In the genomic region with DNA sequence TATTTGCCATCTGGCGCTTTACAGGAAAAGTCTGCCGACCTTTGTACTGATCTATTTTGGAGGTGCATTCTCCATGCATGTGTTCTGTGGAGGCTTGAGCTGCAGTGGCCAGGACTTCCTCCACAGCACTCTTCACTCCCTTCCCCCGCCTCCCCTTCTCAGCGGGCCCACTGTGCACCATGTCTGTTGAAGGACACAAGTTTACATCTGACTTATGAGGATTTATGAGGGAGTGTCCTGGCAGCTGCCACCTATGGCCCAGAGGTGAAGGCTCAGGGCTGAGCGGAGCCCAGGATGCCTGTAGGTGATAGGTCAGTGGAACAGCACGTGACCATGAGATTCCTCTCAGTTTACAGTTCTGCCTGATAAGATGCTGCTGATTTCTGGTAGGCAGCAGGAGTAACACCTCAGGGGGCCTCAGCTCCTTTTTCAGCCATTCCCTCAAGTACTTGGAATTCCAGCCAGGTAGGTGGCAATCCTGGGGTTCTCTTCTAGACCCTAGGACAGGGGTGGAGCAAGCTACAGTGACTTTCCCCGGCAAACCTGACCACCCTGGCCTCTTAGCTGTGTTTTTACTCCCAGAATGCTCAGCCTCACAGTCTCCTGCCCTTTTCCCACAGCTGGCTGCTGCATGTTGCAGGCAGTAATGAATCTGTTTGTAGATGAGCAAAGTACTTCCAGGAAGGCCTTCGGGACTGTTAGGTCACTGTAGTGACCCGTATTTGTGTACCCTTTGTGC, we compare ENCODE assay signal across 13 cellular contexts. TPM values are rescaled to one million over a fixed set of nuclear protein-coding genes. Genes with fewer than 3 reads are reported as not detected.
A peak's percentile ranks its signal among the peaks of the same experiment; 100 is the strongest.
DNase-seq lines count a peak whose midpoint lies in the region; ATAC-seq and TF ChIP-seq lines count a peak whose summit lies in the region.
"Had no signal": no experiment of that assay in that cellular context is flagged by ENCODE, and none has a peak within 500 bp of the region (broad histone marks: within the 10 kb centered on the region; RNA-seq: fewer than 3 reads in every experiment).

No MANE protein-coding gene starts in this region.

- POLR2A ChIA-PET in WTC11 (lab: Charles Lee) = no interaction called here

- H3K9me3 Mint-ChIP-seq in WTC11 (peaks cover 2% of the 10 kb centered on the region), progenitor cell of endocrine pancreas (ENCODE audit: low read depth) (no peaks in the 10 kb centered on the region)
- H3K9me3 Mint-ChIP-seq: activated naive CD4-positive, alpha-beta T cell treated with anti-CD3 and anti-CD28 coated beads, Interleukin-2, amount 50 U/mL, for 24 hours; neural crest cell had no signal

- no peak overlapping the region for H3K4me3 Mint-ChIP-seq in WTC11
- peak overlapping the region; percentile 46 for H3K4me3 Mint-ChIP-seq in progenitor cell of endocrine pancreas (ENCODE audit: low read depth)
- H3K4me3 Mint-ChIP-seq: activated naive CD4-positive, alpha-beta T cell treated with anti-CD3 and anti-CD28 coated beads, Interleukin-2, amount 50 U/mL, for 24 hours; neural crest cell had no signal

- ATAC-seq in WTC11 (peak; percentile 12), HG03378 (IDR thresholded peaks at IDR 0.05; ENCODE audit: unreplicated experiment) (no peak), HG02678 (IDR thresholded peaks at IDR 0.05; ENCODE audit: unreplicated experiment) (no peak)

- H3K27ac ChIP-seq in layer of hippocampus (ENCODE audit: low read depth, low read length) = peak overlapping the region; percentile 2
- H3K27ac ChIP-seq: vagina had no signal

- no peaks in the 10 kb centered on the region for H3K27me3 Mint-ChIP-seq in WTC11 (ENCODE audit: low read depth)
- H3K27me3 Mint-ChIP-seq in progenitor cell of endocrine pancreas = no peaks in the 10 kb centered on the region

- DNase-seq in ELF-1 (ENCODE audit: low read depth, low spot score) = peak; percentile 78
- peak; percentile 19 for DNase-seq in WTC11 (ENCODE audit: low spot score)
- DNase-seq in progenitor cell of endocrine pancreas (ENCODE audit: low spot score, unreplicated experiment) = no peak
- DNase-seq in dermis blood vessel endothelial cell = no peak
- no peak for DNase-seq in NCI-H345 treated with DMSO at 0.1 percent for 48 hours (lab: John Stamatoyannopoulos, UW; ENCODE audit: unreplicated experiment)
- DNase-seq: cortex of kidney, NCI-H2081 treated with DMSO at 0.1 percent for 48 hours had no signal

- H3K4me1 Mint-ChIP-seq in WTC11 (peaks cover 85% of the 10 kb centered on the region), progenitor cell of endocrine pancreas (ENCODE audit: low read depth) (peaks cover 83% of the 10 kb centered on the region)

- peaks cover 3% of the 10 kb centered on the region; the same call in 1 of the 2 replicates for H3K36me3 Mint-ChIP-seq in WTC11
- H3K36me3 Mint-ChIP-seq in progenitor cell of endocrine pancreas (ENCODE audit: insufficient read depth) = no peaks in the 10 kb centered on the region
- H3K36me3 Mint-ChIP-seq: activated naive CD4-positive, alpha-beta T cell treated with anti-CD3 and anti-CD28 coated beads, Interleukin-2, amount 50 U/mL, for 24 hours had no signal

- CTCF ChIA-PET in WTC11 (lab: Charles Lee) = interaction anchor here (0.7 to 8.5 kb wide), 12 partner anchors 10 to 476 kb away, joined by 3 to 229 read pairs (median 6); a partner anchor contains a TSS

- H3K27me3 ChIP-seq in layer of hippocampus (ENCODE audit: control insufficient read depth, insufficient read depth, low read length) = no peaks in the 10 kb centered on the region
- H3K27me3 ChIP-seq: vagina had no signal

- H3K27ac Mint-ChIP-seq in WTC11 (peak overlapping the region; percentile 81; the same call in 1 of the 2 replicates), progenitor cell of endocrine pancreas (peak overlapping the region; percentile 98)
- H3K27ac Mint-ChIP-seq: activated naive CD4-positive, alpha-beta T cell treated with anti-CD3 and anti-CD28 coated beads, Interleukin-2, amount 50 U/mL, for 24 hours had no signal

- TF ChIP-seq CTCF in WTC11 (IDR thresholded peaks at IDR 0.05) = no peak
- TF ChIP-seq CTCF in progenitor cell of endocrine pancreas (IDR thresholded peaks at IDR 0.05; ENCODE audit: unreplicated experiment) = no peak

TF ChIP-seq in WTC11, 78 proteins besides CTCF, POLR2A, EP300 and RAD21 (continues in another document):
- no peak for TF ChIP-seq SMAD4 (CRISPR knock-in tag; IDR thresholded peaks at IDR 0.05)
- TF ChIP-seq MYBL2 (CRISPR knock-in tag; IDR thresholded peaks at IDR 0.05) = no peak
- no peak for TF ChIP-seq ZNF416 (CRISPR knock-in tag; IDR thresholded peaks at IDR 0.05)
- no peak for TF ChIP-seq JAZF1 (CRISPR knock-in tag; IDR thresholded peaks at IDR 0.05)
- TF ChIP-seq PRRX2 (CRISPR knock-in tag; IDR thresholded peaks at IDR 0.05) = no peak
- TF ChIP-seq SP1 (CRISPR knock-in tag; conservative IDR thresholded peaks at IDR 0.05) = no peak
- no peak for TF ChIP-seq OVOL2 (CRISPR knock-in tag; IDR thresholded peaks at IDR 0.05; ENCODE audit: borderline replicate concordance)
- TF ChIP-seq TEAD1 (CRISPR knock-in tag; IDR thresholded peaks at IDR 0.05) = no peak; the same call in 1 of the 2 replicates
- TF ChIP-seq, protein P1, sequence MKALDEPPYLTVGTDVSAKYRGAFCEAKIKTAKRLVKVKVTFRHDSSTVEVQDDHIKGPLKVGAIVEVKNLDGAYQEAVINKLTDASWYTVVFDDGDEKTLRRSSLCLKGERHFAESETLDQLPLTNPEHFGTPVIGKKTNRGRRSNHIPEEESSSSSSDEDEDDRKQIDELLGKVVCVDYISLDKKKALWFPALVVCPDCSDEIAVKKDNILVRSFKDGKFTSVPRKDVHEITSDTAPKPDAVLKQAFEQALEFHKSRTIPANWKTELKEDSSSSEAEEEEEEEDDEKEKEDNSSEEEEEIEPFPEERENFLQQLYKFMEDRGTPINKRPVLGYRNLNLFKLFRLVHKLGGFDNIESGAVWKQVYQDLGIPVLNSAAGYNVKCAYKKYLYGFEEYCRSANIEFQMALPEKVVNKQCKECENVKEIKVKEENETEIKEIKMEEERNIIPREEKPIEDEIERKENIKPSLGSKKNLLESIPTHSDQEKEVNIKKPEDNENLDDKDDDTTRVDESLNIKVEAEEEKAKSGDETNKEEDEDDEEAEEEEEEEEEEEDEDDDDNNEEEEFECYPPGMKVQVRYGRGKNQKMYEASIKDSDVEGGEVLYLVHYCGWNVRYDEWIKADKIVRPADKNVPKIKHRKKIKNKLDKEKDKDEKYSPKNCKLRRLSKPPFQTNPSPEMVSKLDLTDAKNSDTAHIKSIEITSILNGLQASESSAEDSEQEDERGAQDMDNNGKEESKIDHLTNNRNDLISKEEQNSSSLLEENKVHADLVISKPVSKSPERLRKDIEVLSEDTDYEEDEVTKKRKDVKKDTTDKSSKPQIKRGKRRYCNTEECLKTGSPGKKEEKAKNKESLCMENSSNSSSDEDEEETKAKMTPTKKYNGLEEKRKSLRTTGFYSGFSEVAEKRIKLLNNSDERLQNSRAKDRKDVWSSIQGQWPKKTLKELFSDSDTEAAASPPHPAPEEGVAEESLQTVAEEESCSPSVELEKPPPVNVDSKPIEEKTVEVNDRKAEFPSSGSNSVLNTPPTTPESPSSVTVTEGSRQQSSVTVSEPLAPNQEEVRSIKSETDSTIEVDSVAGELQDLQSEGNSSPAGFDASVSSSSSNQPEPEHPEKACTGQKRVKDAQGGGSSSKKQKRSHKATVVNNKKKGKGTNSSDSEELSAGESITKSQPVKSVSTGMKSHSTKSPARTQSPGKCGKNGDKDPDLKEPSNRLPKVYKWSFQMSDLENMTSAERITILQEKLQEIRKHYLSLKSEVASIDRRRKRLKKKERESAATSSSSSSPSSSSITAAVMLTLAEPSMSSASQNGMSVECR (CRISPR knock-in tag; IDR thresholded peaks at IDR 0.05; ENCODE audit: borderline replicate concordance) = no peak
- no peak for TF ChIP-seq TEAD4 (CRISPR knock-in tag; IDR thresholded peaks at IDR 0.05)
- TF ChIP-seq ETV6 (CRISPR knock-in tag; IDR thresholded peaks at IDR 0.05) = peak; percentile 47; the same call in 1 of the 2 replicates
- TF ChIP-seq ATF1 (CRISPR knock-in tag; IDR thresholded peaks at IDR 0.05) = no peak
- TF ChIP-seq ZNF423 (CRISPR knock-in tag; IDR thresholded peaks at IDR 0.05) = peak; percentile 44; the same call in 1 of the 2 replicates
- TF ChIP-seq ZNF219 (CRISPR knock-in tag; IDR thresholded peaks at IDR 0.05; ENCODE audit: borderline replicate concordance) = no peak
- TF ChIP-seq, protein P2, sequence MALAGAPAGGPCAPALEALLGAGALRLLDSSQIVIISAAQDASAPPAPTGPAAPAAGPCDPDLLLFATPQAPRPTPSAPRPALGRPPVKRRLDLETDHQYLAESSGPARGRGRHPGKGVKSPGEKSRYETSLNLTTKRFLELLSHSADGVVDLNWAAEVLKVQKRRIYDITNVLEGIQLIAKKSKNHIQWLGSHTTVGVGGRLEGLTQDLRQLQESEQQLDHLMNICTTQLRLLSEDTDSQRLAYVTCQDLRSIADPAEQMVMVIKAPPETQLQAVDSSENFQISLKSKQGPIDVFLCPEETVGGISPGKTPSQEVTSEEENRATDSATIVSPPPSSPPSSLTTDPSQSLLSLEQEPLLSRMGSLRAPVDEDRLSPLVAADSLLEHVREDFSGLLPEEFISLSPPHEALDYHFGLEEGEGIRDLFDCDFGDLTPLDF (CRISPR knock-in tag; IDR thresholded peaks at IDR 0.05) = no peak
- TF ChIP-seq, protein P3, sequence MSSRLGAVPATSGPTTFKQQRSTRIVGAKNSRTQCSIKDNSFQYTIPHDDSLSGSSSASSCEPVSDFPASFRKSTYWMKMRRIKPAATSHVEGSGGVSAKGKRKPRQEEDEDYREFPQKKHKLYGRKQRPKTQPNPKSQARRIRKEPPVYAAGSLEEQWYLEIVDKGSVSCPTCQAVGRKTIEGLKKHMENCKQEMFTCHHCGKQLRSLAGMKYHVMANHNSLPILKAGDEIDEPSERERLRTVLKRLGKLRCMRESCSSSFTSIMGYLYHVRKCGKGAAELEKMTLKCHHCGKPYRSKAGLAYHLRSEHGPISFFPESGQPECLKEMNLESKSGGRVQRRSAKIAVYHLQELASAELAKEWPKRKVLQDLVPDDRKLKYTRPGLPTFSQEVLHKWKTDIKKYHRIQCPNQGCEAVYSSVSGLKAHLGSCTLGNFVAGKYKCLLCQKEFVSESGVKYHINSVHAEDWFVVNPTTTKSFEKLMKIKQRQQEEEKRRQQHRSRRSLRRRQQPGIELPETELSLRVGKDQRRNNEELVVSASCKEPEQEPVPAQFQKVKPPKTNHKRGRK (CRISPR knock-in tag; IDR thresholded peaks at IDR 0.05; ENCODE audit: borderline replicate concordance) = no peak

RNA-seq across cellular contexts. Expression of a gene that starts 59.9 kb away (rescaled TPM):
- 12.5 to 21.4 TPM (median 12.9 TPM) in 3 replicates for total RNA-seq in WTC11 (2021)
- total RNA-seq in progenitor cell of endocrine pancreas = 64.1 and 66.4 TPM in 2 replicates
- total RNA-seq in dermis blood vessel endothelial cell = 2.2 and 3.2 TPM in 2 replicates

Comparison
In these comparisons a context has a peak if more than half of its experiments do, and no peak if none do; other contexts are left out.
1. DNase-seq: peak in ELF-1 (single experiment) and WTC11 (single experiment); none in progenitor cell of endocrine pancreas (single experiment), dermis blood vessel endothelial cell (single experiment) and NCI-H345 treated with DMSO at 0.1 percent for 48 hours (single experiment).